ENCODE assay signal across 1 cellular context in the genomic region with DNA sequence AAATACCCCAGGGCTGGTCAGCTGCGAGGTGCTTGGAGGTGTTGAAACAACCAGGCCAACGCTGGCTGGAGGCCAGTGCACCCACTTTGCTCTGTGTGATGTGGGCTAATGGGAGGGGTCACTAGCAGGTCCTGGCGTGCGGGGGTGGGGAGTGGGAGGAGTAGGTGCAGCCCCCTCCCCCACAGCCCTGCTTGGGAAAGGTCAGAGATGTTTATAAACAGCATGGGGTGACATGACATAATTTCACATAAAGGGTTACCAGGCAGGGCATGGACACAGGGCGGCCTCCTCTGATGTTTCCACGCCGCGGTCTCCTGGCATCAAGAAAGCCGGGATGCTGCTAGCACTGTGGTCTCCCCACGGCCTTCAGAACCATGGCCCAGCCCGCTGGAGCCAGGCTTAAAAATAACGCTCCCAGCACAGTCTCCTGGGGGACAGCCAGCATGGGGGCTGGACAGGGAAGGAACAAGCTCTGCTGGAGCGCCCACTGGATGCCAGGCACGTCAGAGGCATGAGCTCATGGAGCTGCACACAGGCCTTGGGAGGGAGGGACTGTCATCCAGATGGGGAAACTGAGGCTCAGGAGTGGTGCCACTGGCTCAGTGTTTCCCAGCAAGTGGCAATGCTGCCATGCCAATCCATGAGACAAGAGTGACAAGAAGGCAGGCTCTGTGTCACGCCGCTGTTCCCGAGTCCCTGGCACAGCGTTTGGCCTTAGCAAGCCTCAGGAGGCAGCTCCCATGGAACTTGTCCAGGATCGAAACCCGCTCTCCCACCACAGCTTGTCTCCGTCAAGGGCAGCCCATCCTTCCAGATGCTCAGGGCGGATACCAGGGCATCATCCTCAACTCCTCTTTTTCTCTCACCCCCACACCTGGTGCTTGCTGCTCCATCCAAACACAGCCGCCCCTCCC.
TF ChIP-seq lines count a peak whose summit lies in the region.

No MANE protein-coding gene starts in this region.

TF ChIP-seq in HepG2, 621 proteins besides CTCF, POLR2A, EP300 and RAD21 (continued from another document and continues in another):
- no peak for TF ChIP-seq CAMTA2 (CRISPR knock-in tag; IDR thresholded peaks at IDR 0.05; ENCODE audit: borderline replicate concordance)
- no peak for TF ChIP-seq ZFAT (CRISPR knock-in tag; conservative IDR thresholded peaks at IDR 0.05)
- TF ChIP-seq, protein P1, sequence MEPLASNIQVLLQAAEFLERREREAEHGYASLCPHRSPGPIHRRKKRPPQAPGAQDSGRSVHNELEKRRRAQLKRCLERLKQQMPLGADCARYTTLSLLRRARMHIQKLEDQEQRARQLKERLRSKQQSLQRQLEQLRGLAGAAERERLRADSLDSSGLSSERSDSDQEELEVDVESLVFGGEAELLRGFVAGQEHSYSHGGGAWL (CRISPR knock-in tag; IDR thresholded peaks at IDR 0.05) = 0 out of 2 replicates have a peak, but pooled peaks have one; percentile 52
- peak; percentile 74 for TF ChIP-seq POLR2G (IDR thresholded peaks at IDR 0.05; ENCODE audit: low read depth, low read length)
- TF ChIP-seq ZNF3 (CRISPR knock-in tag; IDR thresholded peaks at IDR 0.05) = no peak
- no peak for TF ChIP-seq NR3C1 (CRISPR knock-in tag; IDR thresholded peaks at IDR 0.05)
- TF ChIP-seq MLLT10 (CRISPR knock-in tag; IDR thresholded peaks at IDR 0.05) = no peak
- TF ChIP-seq NCOA2 (CRISPR knock-in tag; IDR thresholded peaks at IDR 0.05) = peak; percentile 100
- TF ChIP-seq RNF2 (conservative IDR thresholded peaks at IDR 0.05; ENCODE audit: low read depth) = no peak
- TF ChIP-seq, protein P2, sequence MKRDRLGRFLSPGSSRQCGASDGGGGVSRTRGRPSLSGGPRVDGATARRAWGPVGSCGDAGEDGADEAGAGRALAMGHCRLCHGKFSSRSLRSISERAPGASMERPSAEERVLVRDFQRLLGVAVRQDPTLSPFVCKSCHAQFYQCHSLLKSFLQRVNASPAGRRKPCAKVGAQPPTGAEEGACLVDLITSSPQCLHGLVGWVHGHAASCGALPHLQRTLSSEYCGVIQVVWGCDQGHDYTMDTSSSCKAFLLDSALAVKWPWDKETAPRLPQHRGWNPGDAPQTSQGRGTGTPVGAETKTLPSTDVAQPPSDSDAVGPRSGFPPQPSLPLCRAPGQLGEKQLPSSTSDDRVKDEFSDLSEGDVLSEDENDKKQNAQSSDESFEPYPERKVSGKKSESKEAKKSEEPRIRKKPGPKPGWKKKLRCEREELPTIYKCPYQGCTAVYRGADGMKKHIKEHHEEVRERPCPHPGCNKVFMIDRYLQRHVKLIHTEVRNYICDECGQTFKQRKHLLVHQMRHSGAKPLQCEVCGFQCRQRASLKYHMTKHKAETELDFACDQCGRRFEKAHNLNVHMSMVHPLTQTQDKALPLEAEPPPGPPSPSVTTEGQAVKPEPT (CRISPR knock-in tag; IDR thresholded peaks at IDR 0.05; ENCODE audit: low read depth) = peak; percentile 91; the same call in 1 of the 2 replicates
- no peak; the same call in 1 of the 2 replicates for TF ChIP-seq ZFP37 (CRISPR knock-in tag; IDR thresholded peaks at IDR 0.05; ENCODE audit: borderline replicate concordance)
- TF ChIP-seq MED8 (CRISPR knock-in tag; IDR thresholded peaks at IDR 0.05; ENCODE audit: insufficient replicate concordance) = peak; percentile 99
- no peak for TF ChIP-seq SOX6 (IDR thresholded peaks at IDR 0.05)
- peak; percentile 97 for TF ChIP-seq SOX6 (CRISPR knock-in tag; IDR thresholded peaks at IDR 0.05)
- TF ChIP-seq ZNF501 (CRISPR knock-in tag; IDR thresholded peaks at IDR 0.05) = peak; percentile 64; the same call in 1 of the 2 replicates
- 0 out of 2 replicates have a peak, but pooled peaks have one; percentile 73 for TF ChIP-seq PCBP1 (IDR thresholded peaks at IDR 0.05; ENCODE audit: borderline replicate concordance, low read depth, low read length)
- TF ChIP-seq MBD4 (IDR thresholded peaks at IDR 0.05; ENCODE audit: borderline replicate concordance, low read length) = no peak; the same call in 1 of the 2 replicates
- TF ChIP-seq SP140L (CRISPR knock-in tag; IDR thresholded peaks at IDR 0.05; ENCODE audit: borderline replicate concordance) = peak; percentile 88; the same call in 1 of the 2 replicates
- TF ChIP-seq ZNF225 (CRISPR knock-in tag; IDR thresholded peaks at IDR 0.05) = peak; percentile 76; the same call in 1 of the 2 replicates
- TF ChIP-seq PRMT3 (CRISPR knock-in tag; IDR thresholded peaks at IDR 0.05; ENCODE audit: borderline replicate concordance, low read depth) = no peak; the same call in none of the 2 replicates
- TF ChIP-seq ZNF263 (CRISPR knock-in tag; IDR thresholded peaks at IDR 0.05) = peak; percentile 67
- TF ChIP-seq SCMH1 (CRISPR knock-in tag; IDR thresholded peaks at IDR 0.05; ENCODE audit: borderline replicate concordance) = no peak
- no peak for TF ChIP-seq ZNF549 (CRISPR knock-in tag; IDR thresholded peaks at IDR 0.05)
- TF ChIP-seq HOXD1 (CRISPR knock-in tag; IDR thresholded peaks at IDR 0.05) = peak; percentile 99
- peak; percentile 44; the same call in 1 of the 2 replicates for TF ChIP-seq ZNF619 (CRISPR knock-in tag; IDR thresholded peaks at IDR 0.05)
- TF ChIP-seq ZNF496 (CRISPR knock-in tag; IDR thresholded peaks at IDR 0.05; ENCODE audit: insufficient replicate concordance) = no peak
- TF ChIP-seq, protein P3, sequence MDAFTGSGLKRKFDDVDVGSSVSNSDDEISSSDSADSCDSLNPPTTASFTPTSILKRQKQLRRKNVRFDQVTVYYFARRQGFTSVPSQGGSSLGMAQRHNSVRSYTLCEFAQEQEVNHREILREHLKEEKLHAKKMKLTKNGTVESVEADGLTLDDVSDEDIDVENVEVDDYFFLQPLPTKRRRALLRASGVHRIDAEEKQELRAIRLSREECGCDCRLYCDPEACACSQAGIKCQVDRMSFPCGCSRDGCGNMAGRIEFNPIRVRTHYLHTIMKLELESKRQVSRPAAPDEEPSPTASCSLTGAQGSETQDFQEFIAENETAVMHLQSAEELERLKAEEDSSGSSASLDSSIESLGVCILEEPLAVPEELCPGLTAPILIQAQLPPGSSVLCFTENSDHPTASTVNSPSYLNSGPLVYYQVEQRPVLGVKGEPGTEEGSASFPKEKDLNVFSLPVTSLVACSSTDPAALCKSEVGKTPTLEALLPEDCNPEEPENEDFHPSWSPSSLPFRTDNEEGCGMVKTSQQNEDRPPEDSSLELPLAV (CRISPR knock-in tag; conservative IDR thresholded peaks at IDR 0.05; ENCODE audit: low read depth) = no peak
- no peak for TF ChIP-seq SIN3A (IDR thresholded peaks at IDR 0.05; ENCODE audit: borderline replicate concordance, low read depth, low read length)
- TF ChIP-seq ZNF720 (CRISPR knock-in tag; IDR thresholded peaks at IDR 0.05) = no peak
- peak; percentile 97 for TF ChIP-seq BORCS8-MEF2B (CRISPR knock-in tag; IDR thresholded peaks at IDR 0.05)
- TF ChIP-seq, protein P4, sequence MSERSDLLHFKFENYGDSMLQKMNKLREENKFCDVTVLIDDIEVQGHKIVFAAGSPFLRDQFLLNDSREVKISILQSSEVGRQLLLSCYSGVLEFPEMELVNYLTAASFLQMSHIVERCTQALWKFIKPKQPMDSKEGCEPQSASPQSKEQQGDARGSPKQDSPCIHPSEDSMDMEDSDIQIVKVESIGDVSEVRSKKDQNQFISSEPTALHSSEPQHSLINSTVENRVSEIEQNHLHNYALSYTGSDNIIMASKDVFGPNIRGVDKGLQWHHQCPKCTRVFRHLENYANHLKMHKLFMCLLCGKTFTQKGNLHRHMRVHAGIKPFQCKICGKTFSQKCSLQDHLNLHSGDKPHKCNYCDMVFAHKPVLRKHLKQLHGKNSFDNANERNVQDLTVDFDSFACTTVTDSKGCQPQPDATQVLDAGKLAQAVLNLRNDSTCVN (CRISPR knock-in tag; IDR thresholded peaks at IDR 0.05; ENCODE audit: borderline replicate concordance) = peak; percentile 92
- no peak for TF ChIP-seq MTA3 (CRISPR knock-in tag; IDR thresholded peaks at IDR 0.05)
- peak; percentile 96 for TF ChIP-seq SKI (IDR thresholded peaks at IDR 0.05; ENCODE audit: partially characterized antibody)
- peak; percentile 95; the same call in 1 of the 2 replicates for TF ChIP-seq STAT5B (CRISPR knock-in tag; IDR thresholded peaks at IDR 0.05)
- no peak for TF ChIP-seq ZNF326 (CRISPR knock-in tag; IDR thresholded peaks at IDR 0.05; ENCODE audit: borderline replicate concordance)
- peak; percentile 85 for TF ChIP-seq SP4 (CRISPR knock-in tag; IDR thresholded peaks at IDR 0.05)
- TF ChIP-seq NFKB2 (CRISPR knock-in tag; IDR thresholded peaks at IDR 0.05; ENCODE audit: borderline replicate concordance) = no peak; the same call in 1 of the 2 replicates
- TF ChIP-seq ELF3 (CRISPR knock-in tag; IDR thresholded peaks at IDR 0.05) = peak; percentile 92
- peak; percentile 89; the same call in 1 of the 2 replicates for TF ChIP-seq ZNF446 (CRISPR knock-in tag; IDR thresholded peaks at IDR 0.05)
- peak; percentile 98 for TF ChIP-seq REL (CRISPR knock-in tag; conservative IDR thresholded peaks at IDR 0.05)
- TF ChIP-seq, protein P5, sequence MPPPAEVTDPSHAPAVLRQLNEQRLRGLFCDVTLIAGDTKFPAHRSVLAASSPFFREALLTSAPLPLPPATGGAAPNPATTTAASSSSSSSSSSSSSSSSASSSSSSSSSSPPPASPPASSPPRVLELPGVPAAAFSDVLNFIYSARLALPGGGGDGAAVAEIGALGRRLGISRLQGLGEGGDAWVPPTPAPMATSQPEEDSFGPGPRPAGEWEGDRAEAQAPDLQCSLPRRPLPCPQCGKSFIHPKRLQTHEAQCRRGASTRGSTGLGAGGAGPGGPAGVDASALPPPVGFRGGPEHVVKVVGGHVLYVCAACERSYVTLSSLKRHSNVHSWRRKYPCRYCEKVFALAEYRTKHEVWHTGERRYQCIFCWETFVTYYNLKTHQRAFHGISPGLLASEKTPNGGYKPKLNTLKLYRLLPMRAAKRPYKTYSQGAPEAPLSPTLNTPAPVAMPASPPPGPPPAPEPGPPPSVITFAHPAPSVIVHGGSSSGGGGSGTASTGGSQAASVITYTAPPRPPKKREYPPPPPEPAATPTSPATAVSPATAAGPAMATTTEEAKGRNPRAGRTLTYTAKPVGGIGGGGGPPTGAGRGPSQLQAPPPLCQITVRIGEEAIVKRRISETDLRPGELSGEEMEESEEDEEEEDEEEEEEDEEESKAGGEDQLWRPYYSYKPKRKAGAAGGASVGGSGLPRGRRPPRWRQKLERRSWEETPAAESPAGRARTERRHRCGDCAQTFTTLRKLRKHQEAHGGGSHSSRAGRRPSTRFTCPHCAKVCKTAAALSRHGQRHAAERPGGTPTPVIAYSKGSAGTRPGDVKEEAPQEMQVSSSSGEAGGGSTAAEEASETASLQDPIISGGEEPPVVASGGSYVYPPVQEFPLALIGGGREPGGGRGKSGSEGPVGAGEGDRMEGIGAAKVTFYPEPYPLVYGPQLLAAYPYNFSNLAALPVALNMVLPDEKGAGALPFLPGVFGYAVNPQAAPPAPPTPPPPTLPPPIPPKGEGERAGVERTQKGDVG (CRISPR knock-in tag; IDR thresholded peaks at IDR 0.05; ENCODE audit: borderline replicate concordance) = peak; percentile 99
- TF ChIP-seq ZNF788 (CRISPR knock-in tag; IDR thresholded peaks at IDR 0.05; ENCODE audit: borderline replicate concordance) = peak; percentile 100
- no peak for TF ChIP-seq SMARCC2 (IDR thresholded peaks at IDR 0.05)
- TF ChIP-seq, protein P6, sequence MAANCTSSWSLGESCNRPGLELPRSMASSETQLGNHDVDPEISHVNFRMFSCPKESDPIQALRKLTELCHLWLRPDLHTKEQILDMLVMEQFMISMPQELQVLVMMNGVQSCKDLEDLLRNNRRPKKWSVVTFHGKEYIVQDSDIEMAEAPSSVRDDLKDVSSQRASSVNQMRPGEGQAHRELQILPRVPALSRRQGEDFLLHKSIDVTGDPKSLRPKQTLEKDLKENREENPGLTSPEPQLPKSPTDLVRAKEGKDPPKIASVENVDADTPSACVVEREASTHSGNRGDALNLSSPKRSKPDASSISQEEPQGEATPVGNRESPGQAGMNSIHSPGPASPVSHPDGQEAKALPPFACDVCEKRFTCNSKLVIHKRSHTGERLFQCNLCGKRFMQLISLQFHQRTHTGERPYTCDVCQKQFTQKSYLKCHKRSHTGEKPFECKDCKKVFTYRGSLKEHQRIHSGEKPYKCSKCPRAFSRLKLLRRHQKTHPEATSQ (CRISPR knock-in tag; IDR thresholded peaks at IDR 0.05; ENCODE audit: borderline replicate concordance) = peak; percentile 89
- no peak for TF ChIP-seq ZNF773 (CRISPR knock-in tag; IDR thresholded peaks at IDR 0.05; ENCODE audit: borderline replicate concordance)
- TF ChIP-seq ZNF251 (CRISPR knock-in tag; IDR thresholded peaks at IDR 0.05) = no peak
- TF ChIP-seq, protein P7, sequence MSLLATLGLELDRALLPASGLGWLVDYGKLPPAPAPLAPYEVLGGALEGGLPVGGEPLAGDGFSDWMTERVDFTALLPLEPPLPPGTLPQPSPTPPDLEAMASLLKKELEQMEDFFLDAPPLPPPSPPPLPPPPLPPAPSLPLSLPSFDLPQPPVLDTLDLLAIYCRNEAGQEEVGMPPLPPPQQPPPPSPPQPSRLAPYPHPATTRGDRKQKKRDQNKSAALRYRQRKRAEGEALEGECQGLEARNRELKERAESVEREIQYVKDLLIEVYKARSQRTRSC (CRISPR knock-in tag; IDR thresholded peaks at IDR 0.05; ENCODE audit: low read depth) = peak; percentile 90
- TF ChIP-seq PHF5A (CRISPR knock-in tag; IDR thresholded peaks at IDR 0.05; ENCODE audit: low read depth, unreplicated experiment) = peak; percentile 92
- TF ChIP-seq SIX1 (CRISPR knock-in tag; IDR thresholded peaks at IDR 0.05; ENCODE audit: borderline replicate concordance) = peak; percentile 96
- TF ChIP-seq, protein P8, sequence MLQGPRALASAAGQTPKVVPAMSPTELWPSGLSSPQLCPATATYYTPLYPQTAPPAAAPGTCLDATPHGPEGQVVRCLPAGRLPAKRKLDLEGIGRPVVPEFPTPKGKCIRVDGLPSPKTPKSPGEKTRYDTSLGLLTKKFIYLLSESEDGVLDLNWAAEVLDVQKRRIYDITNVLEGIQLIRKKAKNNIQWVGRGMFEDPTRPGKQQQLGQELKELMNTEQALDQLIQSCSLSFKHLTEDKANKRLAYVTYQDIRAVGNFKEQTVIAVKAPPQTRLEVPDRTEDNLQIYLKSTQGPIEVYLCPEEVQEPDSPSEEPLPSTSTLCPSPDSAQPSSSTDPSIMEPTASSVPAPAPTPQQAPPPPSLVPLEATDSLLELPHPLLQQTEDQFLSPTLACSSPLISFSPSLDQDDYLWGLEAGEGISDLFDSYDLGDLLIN (CRISPR knock-in tag; IDR thresholded peaks at IDR 0.05; ENCODE audit: borderline replicate concordance) = 0 out of 2 replicates have a peak, but pooled peaks have one; percentile 80
- TF ChIP-seq ZNF333 (CRISPR knock-in tag; IDR thresholded peaks at IDR 0.05; ENCODE audit: borderline replicate concordance) = no peak; the same call in 1 of the 2 replicates
